In the genomic region with DNA sequence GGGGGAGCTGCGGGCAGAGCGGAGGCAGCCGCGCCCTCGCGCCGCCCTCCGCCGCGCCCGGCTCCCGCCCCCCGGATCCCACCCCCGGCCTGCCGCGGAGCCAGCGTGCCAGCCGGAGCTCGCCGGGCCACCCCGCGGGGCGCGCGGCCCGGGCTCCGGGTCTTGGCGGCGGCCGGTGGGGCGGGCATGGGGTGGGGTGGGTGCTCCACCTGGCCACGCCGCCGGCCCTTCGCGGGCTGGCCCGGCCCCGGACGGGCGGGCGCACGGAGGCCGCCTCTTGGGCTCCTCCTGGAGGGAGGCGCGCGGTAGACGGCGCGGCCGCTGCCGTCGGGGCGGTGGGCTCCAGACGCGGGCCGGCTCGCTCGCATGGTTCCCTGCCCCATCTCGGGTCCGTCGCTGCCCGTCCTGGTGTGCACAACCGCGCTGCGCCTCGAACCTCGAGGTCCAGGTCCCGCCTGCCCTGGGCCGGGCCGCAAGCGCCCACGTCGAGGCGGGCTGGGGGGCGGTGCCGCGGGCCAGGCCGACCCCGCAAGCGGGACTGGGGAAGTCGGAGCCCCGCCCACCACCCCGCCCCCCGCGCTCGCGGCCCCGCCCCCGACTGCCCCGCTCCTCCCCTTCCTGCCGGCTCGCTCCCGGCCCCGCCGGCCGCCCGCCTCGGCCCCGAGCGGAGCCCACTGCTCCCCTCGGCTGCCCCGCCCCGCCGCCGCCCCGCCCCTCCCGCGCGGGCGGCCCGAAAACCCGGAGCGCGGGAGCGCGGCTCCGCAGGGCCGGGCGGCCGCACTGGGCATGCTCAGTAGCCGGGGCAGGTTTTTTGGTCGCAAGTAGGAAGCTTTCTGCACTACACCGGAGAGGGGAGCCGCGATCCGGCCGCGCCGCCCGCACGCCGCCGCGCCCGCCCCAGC, we compare ENCODE assay signal across 8 cellular contexts. TPM values are rescaled to one million over a fixed set of nuclear protein-coding genes. Genes with fewer than 3 reads are reported as not detected.
DNase-seq lines count a peak whose midpoint lies in the region; ATAC-seq, FAIRE-seq and TF ChIP-seq lines count a peak whose summit lies in the region.

A gene with protein sequence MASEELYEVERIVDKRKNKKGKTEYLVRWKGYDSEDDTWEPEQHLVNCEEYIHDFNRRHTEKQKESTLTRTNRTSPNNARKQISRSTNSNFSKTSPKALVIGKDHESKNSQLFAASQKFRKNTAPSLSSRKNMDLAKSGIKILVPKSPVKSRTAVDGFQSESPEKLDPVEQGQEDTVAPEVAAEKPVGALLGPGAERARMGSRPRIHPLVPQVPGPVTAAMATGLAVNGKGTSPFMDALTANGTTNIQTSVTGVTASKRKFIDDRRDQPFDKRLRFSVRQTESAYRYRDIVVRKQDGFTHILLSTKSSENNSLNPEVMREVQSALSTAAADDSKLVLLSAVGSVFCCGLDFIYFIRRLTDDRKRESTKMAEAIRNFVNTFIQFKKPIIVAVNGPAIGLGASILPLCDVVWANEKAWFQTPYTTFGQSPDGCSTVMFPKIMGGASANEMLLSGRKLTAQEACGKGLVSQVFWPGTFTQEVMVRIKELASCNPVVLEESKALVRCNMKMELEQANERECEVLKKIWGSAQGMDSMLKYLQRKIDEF (plus strand): TSS at position 814 of the 902 bp plus-strand sequence. CDS start 380 bp downstream, outside the sequence.

- H3K79me2 ChIP-seq in Loucy (ENCODE audit: insufficient read depth, low read length) (peaks cover 38% of the 10 kb centered on the region), neural cell (replicated peaks; ENCODE audit: insufficient read depth, low read length) (peaks cover 22% of the 10 kb centered on the region)

- H3K36me3 ChIP-seq in Loucy (ENCODE audit: insufficient read depth, low read length) (no peaks in the 10 kb centered on the region), neural cell (ENCODE audit: insufficient read depth, low read length) (no peaks in the 10 kb centered on the region)

- no peak for TF ChIP-seq EP300 in neural cell (conservative IDR thresholded peaks at IDR 0.05; ENCODE audit: poor library complexity, severe bottlenecking)

- peak; percentile 51 for TF ChIP-seq POLR2A in H54 (IDR thresholded peaks at IDR 0.05; ENCODE audit: low read depth, low read length)

- H3K9me3 ChIP-seq in Loucy (ENCODE audit: insufficient read depth, low read depth, low read length) (no peaks in the 10 kb centered on the region), neural cell (ENCODE audit: low read length) (no peaks in the 10 kb centered on the region)

- peaks cover 37% of the 10 kb centered on the region for H4K20me1 ChIP-seq in Loucy (ENCODE audit: insufficient read depth, low read length, poor library complexity, severe bottlenecking)
- no peaks in the 10 kb centered on the region for H4K20me1 ChIP-seq in neural cell (ENCODE audit: insufficient read depth)

- H3K4me1 ChIP-seq in Loucy (ENCODE audit: insufficient read depth, low read length, poor library complexity, severe bottlenecking) = peaks cover 33% of the 10 kb centered on the region

- H3K4me2 ChIP-seq in Loucy (ENCODE audit: low read depth, low read length, poor library complexity, severe bottlenecking) (peak within 1 kb of the TSS; percentile 88), neural cell (ENCODE audit: low read length) (peak within 1 kb of the TSS; percentile 55)

- DNase-seq in Daoy (ENCODE audit: low read depth) (peak; percentile 93), H54 (ENCODE audit: insufficient read length, low spot score) (peak; percentile 86), SHP77 (lab: John Stamatoyannopoulos, UW) (peak; percentile 63 to 70), fibroblast of the conjunctiva (ENCODE audit: low read depth) (peak; percentile 68)
- peak; percentile 87 for DNase-seq in activated T-helper 9 cell treated with anti-CD3 and anti-CD28 coated beads, Interleukin-2, amount 50 U/mL, for 16 hours (ENCODE audit: low read depth)
- peak; percentile 91 to 93 for DNase-seq in stimulated activated naive CD8-positive, alpha-beta T cell treated with anti-CD3 and anti-CD28 coated beads, Interleukin-15, amount 100 ng/mL, for 72 hours

- peaks cover 5 to 27% of the 10 kb centered on the region in 2 donors for H3K9me3 Mint-ChIP-seq in stimulated activated naive CD8-positive, alpha-beta T cell treated with anti-CD3 and anti-CD28 coated beads, Interleukin-15, amount 100 ng/mL, for 72 hours

- TF ChIP-seq RAD21 in neural cell (conservative IDR thresholded peaks at IDR 0.05) = no peak

- TF ChIP-seq CTCF in Loucy (conservative IDR thresholded peaks at IDR 0.05; ENCODE audit: low read length) = no peak
- no peak for TF ChIP-seq CTCF in neural cell (IDR thresholded peaks at IDR 0.05; ENCODE audit: poor library complexity, severe bottlenecking)

- H3K9me2 ChIP-seq in Loucy (replicated peaks; ENCODE audit: low read depth, low read length) = no peaks in the 10 kb centered on the region
- no peaks in the 10 kb centered on the region for H3K9me2 ChIP-seq in neural cell (ENCODE audit: insufficient read depth, low read length)

- peak within 1 kb of the TSS; percentile 97 for H3K27ac Mint-ChIP-seq in stimulated activated naive CD8-positive, alpha-beta T cell treated with anti-CD3 and anti-CD28 coated beads, Interleukin-15, amount 100 ng/mL, for 72 hours

- H3K27me3 ChIP-seq in Loucy (ENCODE audit: insufficient read depth, low read length, poor library complexity, severe bottlenecking) (no peaks in the 10 kb centered on the region), neural cell (ENCODE audit: insufficient read depth, low read depth, low read length) (peaks cover 29% of the 10 kb centered on the region)

- ATAC-seq in stimulated activated naive CD8-positive, alpha-beta T cell treated with anti-CD3 and anti-CD28 coated beads, Interleukin-15, amount 100 ng/mL, for 72 hours = peak; percentile 73

- H3K4me1 Mint-ChIP-seq in stimulated activated naive CD8-positive, alpha-beta T cell treated with anti-CD3 and anti-CD28 coated beads, Interleukin-15, amount 100 ng/mL, for 72 hours = peaks cover 66% of the 10 kb centered on the region

- H3K27ac ChIP-seq in neural cell (ENCODE audit: low read length) = no peak within 1 kb of the TSS

- H3K4me3 Mint-ChIP-seq in stimulated activated naive CD8-positive, alpha-beta T cell treated with anti-CD3 and anti-CD28 coated beads, Interleukin-15, amount 100 ng/mL, for 72 hours = peak within 1 kb of the TSS; percentile 91 to 92

- no peaks in the 10 kb centered on the region; the same call in 1 of the 2 replicates for H3F3A ChIP-seq in Loucy (ENCODE audit: low read depth)
- no peaks in the 10 kb centered on the region for H3F3A ChIP-seq in neural cell (ENCODE audit: insufficient read depth, low read length, poor library complexity, severe bottlenecking)

- H3K9ac ChIP-seq in Loucy (ENCODE audit: low read depth, low read length, poor library complexity, severe bottlenecking) = peak within 1 kb of the TSS; percentile 81
- H3K9ac ChIP-seq in neural cell (ENCODE audit: low read length) = peak within 1 kb of the TSS; percentile 39

- no peak for FAIRE-seq in H54 (lab: Jason Lieb, UNC)

- H3K27me3 Mint-ChIP-seq in stimulated activated naive CD8-positive, alpha-beta T cell treated with anti-CD3 and anti-CD28 coated beads, Interleukin-15, amount 100 ng/mL, for 72 hours = peaks cover 11% of the 10 kb centered on the region

- peak within 1 kb of the TSS; percentile 80 for H3K4me3 ChIP-seq in Loucy (ENCODE audit: low read length, poor library complexity, severe bottlenecking)
- H3K4me3 ChIP-seq in neural cell (ENCODE audit: low read length) = peak within 1 kb of the TSS; percentile 64

- H2AFZ ChIP-seq in Loucy (ENCODE audit: low read length) (peak within 1 kb of the TSS; percentile 66; the same call in 1 of the 2 replicates), neural cell (ENCODE audit: low read depth, low read length) (no peak within 1 kb of the TSS)

TF ChIP-seq in neural cell, 6 proteins besides CTCF, POLR2A, EP300 and RAD21:
- no peak for TF ChIP-seq MXI1 (conservative IDR thresholded peaks at IDR 0.05; ENCODE audit: poor library complexity, severe bottlenecking)
- TF ChIP-seq POLR2AphosphoS5 (IDR thresholded peaks at IDR 0.05) = no peak
- TF ChIP-seq TAF1 (IDR thresholded peaks at IDR 0.05; ENCODE audit: low read depth) = no peak
- TF ChIP-seq EZH2 (IDR thresholded peaks at IDR 0.05; ENCODE audit: borderline replicate concordance, insufficient read depth, low read length, poor library complexity, severe bottlenecking) = no peak
- TF ChIP-seq SMC3 (conservative IDR thresholded peaks at IDR 0.05; ENCODE audit: poor library complexity) = no peak
- TF ChIP-seq, protein P1, sequence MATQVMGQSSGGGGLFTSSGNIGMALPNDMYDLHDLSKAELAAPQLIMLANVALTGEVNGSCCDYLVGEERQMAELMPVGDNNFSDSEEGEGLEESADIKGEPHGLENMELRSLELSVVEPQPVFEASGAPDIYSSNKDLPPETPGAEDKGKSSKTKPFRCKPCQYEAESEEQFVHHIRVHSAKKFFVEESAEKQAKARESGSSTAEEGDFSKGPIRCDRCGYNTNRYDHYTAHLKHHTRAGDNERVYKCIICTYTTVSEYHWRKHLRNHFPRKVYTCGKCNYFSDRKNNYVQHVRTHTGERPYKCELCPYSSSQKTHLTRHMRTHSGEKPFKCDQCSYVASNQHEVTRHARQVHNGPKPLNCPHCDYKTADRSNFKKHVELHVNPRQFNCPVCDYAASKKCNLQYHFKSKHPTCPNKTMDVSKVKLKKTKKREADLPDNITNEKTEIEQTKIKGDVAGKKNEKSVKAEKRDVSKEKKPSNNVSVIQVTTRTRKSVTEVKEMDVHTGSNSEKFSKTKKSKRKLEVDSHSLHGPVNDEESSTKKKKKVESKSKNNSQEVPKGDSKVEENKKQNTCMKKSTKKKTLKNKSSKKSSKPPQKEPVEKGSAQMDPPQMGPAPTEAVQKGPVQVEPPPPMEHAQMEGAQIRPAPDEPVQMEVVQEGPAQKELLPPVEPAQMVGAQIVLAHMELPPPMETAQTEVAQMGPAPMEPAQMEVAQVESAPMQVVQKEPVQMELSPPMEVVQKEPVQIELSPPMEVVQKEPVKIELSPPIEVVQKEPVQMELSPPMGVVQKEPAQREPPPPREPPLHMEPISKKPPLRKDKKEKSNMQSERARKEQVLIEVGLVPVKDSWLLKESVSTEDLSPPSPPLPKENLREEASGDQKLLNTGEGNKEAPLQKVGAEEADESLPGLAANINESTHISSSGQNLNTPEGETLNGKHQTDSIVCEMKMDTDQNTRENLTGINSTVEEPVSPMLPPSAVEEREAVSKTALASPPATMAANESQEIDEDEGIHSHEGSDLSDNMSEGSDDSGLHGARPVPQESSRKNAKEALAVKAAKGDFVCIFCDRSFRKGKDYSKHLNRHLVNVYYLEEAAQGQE (IDR thresholded peaks at IDR 0.05; ENCODE audit: borderline replicate concordance) = no peak
TF ChIP-seq in neural cell: peak in this region for 0.

RNA-seq across cellular contexts. Expression of the gene that starts here (rescaled TPM):
- total RNA-seq in Daoy (2014; rRNA removed; shearing (Covaris generic)) = 20.0 and 22.9 TPM in 2 replicates
- 4.4 and 5.2 TPM in 2 replicates for polyA plus RNA-seq in neural cell
- 67.7 and 82.8 TPM in 2 replicates for polyA minus RNA-seq in neural cell
